In genomic region chrX:65723706-65724105, GRCh38 we compare ENCODE assay signal across 10 cellular contexts. TPM values are rescaled to one million over a fixed set of nuclear protein-coding genes. Genes with fewer than 3 reads are reported as not detected.
DNase-seq lines count a peak whose midpoint lies in the region; ATAC-seq, FAIRE-seq and TF ChIP-seq lines count a peak whose summit lies in the region.
"Had no signal": no experiment of that assay in that cellular context is flagged by ENCODE, and none has a peak within 500 bp of the region (broad histone marks: within the 10 kb centered on the region; RNA-seq: fewer than 3 reads in every experiment).

No MANE protein-coding gene starts in this region.

- H3K9me3 Mint-ChIP-seq in activated naive CD8-positive, alpha-beta T cell treated with anti-CD3 and anti-CD28 coated beads for 36 hours, result no peaks in the 10 kb centered on the region
- no peaks in the 10 kb centered on the region for H3K9me3 Mint-ChIP-seq in stimulated activated naive CD8-positive, alpha-beta T cell treated with anti-CD3 and anti-CD28 coated beads, Interleukin-15, Interleukin-2, amounts not matched to agents 100 ng/mL and 50 ng/mL, for 24 hours

- no peaks in the 10 kb centered on the region for H3K79me2 ChIP-seq in HepG2 (ENCODE audit: insufficient read depth, low read length)

- no peak overlapping the region for H3K4me2 ChIP-seq in HepG2 (ENCODE audit: low read depth, low read length)

- H3K27me3 ChIP-seq in right lobe of liver (no peaks in the 10 kb centered on the region), HepG2 (ENCODE audit: control insufficient read depth in 1 of 2, insufficient read depth in 2 of 2, low read length in 2 of 2) (no peaks in the 10 kb centered on the region)
- H3K27me3 ChIP-seq: pancreas had no signal

- peak overlapping the region; percentile 92 for H3K27ac Mint-ChIP-seq in activated naive CD8-positive, alpha-beta T cell treated with anti-CD3 and anti-CD28 coated beads for 36 hours
- H3K27ac Mint-ChIP-seq in stimulated activated naive CD8-positive, alpha-beta T cell treated with anti-CD3 and anti-CD28 coated beads, Interleukin-15, Interleukin-2, amounts not matched to agents 100 ng/mL and 50 ng/mL, for 24 hours, result peak overlapping the region; percentile 93

- H3K36me3 Mint-ChIP-seq in activated naive CD8-positive, alpha-beta T cell treated with anti-CD3 and anti-CD28 coated beads for 36 hours, result peaks cover 70% of the 10 kb centered on the region
- H3K36me3 Mint-ChIP-seq in stimulated activated naive CD8-positive, alpha-beta T cell treated with anti-CD3 and anti-CD28 coated beads, Interleukin-15, Interleukin-2, amounts not matched to agents 100 ng/mL and 50 ng/mL, for 24 hours (ENCODE audit: low read depth), result peaks cover 65% of the 10 kb centered on the region

- H3K27ac ChIP-seq in right lobe of liver (no peak overlapping the region), HepG2 (ENCODE audit: extremely low read length, insufficient read depth, low read length) (no peak overlapping the region)
- H3K27ac ChIP-seq: pancreas had no signal

- no peak for TF ChIP-seq RAD21 in HepG2 (CRISPR knock-in tag; IDR thresholded peaks at IDR 0.05)

- TF ChIP-seq POLR2A in right lobe of liver (IDR thresholded peaks at IDR 0.05) (no peak), HepG2 (IDR thresholded peaks at IDR 0.05; ENCODE audit: insufficient read depth in 1 of 2, low read depth in 2 of 2, low read length in 2 of 2) (no peak)

- H4K20me1 ChIP-seq in HepG2 (ENCODE audit: insufficient read depth, low read length), result no peaks in the 10 kb centered on the region

- BruUV-seq in HepG2 (replicated peaks; lab: Mats Ljungman, UMichigan), result no TSS peak

- WGBS in right lobe of liver (ENCODE audit: insufficient coverage, low coverage, low lambda C conversion rate, missing lambda C conversion rate), result 46% methylated on average over 2 of the region's 2 CpGs
- 0% methylated on average over 2 of the region's 2 CpGs for WGBS in HepG2 (ENCODE audit: low lambda C conversion rate)

- intact Hi-C loops in right lobe of liver (cut with DNase I) (no loop called here), HepG2 (cut with micrococcal nuclease; ENCODE audit: unreplicated experiment) (no loop called here)

- peaks cover 0 to 5% (median 0%) of the 10 kb centered on the region in 4 donors for H3K4me1 ChIP-seq in right lobe of liver
- no peaks in the 10 kb centered on the region for H3K4me1 ChIP-seq in HepG2 (ENCODE audit: insufficient read depth, low read length)
- H3K4me1 ChIP-seq: pancreas had no signal

- peaks cover 79% of the 10 kb centered on the region for H3K4me1 Mint-ChIP-seq in activated naive CD8-positive, alpha-beta T cell treated with anti-CD3 and anti-CD28 coated beads for 36 hours
- H3K4me1 Mint-ChIP-seq in stimulated activated naive CD8-positive, alpha-beta T cell treated with anti-CD3 and anti-CD28 coated beads, Interleukin-15, Interleukin-2, amounts not matched to agents 100 ng/mL and 50 ng/mL, for 24 hours (ENCODE audit: low read depth), result peaks cover 90% of the 10 kb centered on the region

- TF ChIP-seq EP300 in HepG2 (IDR thresholded peaks at IDR 0.05; ENCODE audit: low read depth in 2 of 2, low read length in 2 of 2), result no peak
- TF ChIP-seq EP300 in HepG2 (CRISPR knock-in tag; IDR thresholded peaks at IDR 0.05; ENCODE audit: borderline replicate concordance), result no peak

- ATAC-seq in right lobe of liver, result peak; percentile 13 to 25 (median 24)
- ATAC-seq in HepG2, result no peak
- peak; percentile 76 for ATAC-seq in HG03175 (IDR thresholded peaks at IDR 0.05; ENCODE audit: unreplicated experiment)

- H3K9me3 ChIP-seq in right lobe of liver (no peaks in the 10 kb centered on the region), HepG2 (ENCODE audit: low read length) (no peaks in the 10 kb centered on the region)
- H3K9me3 ChIP-seq: pancreas had no signal

- in situ Hi-C loops in HepG2 (cut with HindIII; ENCODE audit: extremely low pct_ligation_motif_present, low pct_unique_long_range_greater_than_20kb), result no loop called here

- no peak overlapping the region for H3K9ac ChIP-seq in HepG2 (ENCODE audit: insufficient read depth, low read depth, low read length)

- TF ChIP-seq CTCF in right lobe of liver (IDR thresholded peaks at IDR 0.05) (no peak), HepG2 (CRISPR knock-in tag; IDR thresholded peaks at IDR 0.05) (no peak), foreskin fibroblast (IDR thresholded peaks at IDR 0.05; ENCODE audit: low read depth, low read length) (no peak)

- no peak for FAIRE-seq in HepG2 (lab: Jason Lieb, UNC)
- FAIRE-seq: G401.6, pancreas had no signal

- H2AFZ ChIP-seq in HepG2 (ENCODE audit: low read length), result no peak overlapping the region

- H3K4me3 ChIP-seq in right lobe of liver (no peak overlapping the region), HepG2 (replicated peaks in 1 of 3; ENCODE audit: insufficient read depth in 1 of 3, low read depth in 2 of 3, low read length in 3 of 3) (no peak overlapping the region), foreskin fibroblast (ENCODE audit: low read depth in 1 of 2, low read length in 2 of 2) (no peak overlapping the region)
- H3K4me3 ChIP-seq: pancreas had no signal

- peaks cover 0 to 1% (median under 1%) of the 10 kb centered on the region in 4 donors for H3K36me3 ChIP-seq in right lobe of liver
- no peaks in the 10 kb centered on the region for H3K36me3 ChIP-seq in HepG2 (replicated peaks in 1 of 2; ENCODE audit: control insufficient read depth in 1 of 2, insufficient read depth in 2 of 2, low read length in 2 of 2)
- H3K36me3 ChIP-seq: pancreas had no signal

- peak overlapping the region; percentile 18 for H3K4me3 Mint-ChIP-seq in activated naive CD8-positive, alpha-beta T cell treated with anti-CD3 and anti-CD28 coated beads for 36 hours
- H3K4me3 Mint-ChIP-seq in stimulated activated naive CD8-positive, alpha-beta T cell treated with anti-CD3 and anti-CD28 coated beads, Interleukin-15, Interleukin-2, amounts not matched to agents 100 ng/mL and 50 ng/mL, for 24 hours, result peak overlapping the region; percentile 43

- POLR2A ChIA-PET in HepG2 (lab: Yijun Ruan, JAX), result no interaction called here

- H3K27me3 Mint-ChIP-seq in activated naive CD8-positive, alpha-beta T cell treated with anti-CD3 and anti-CD28 coated beads for 36 hours, result no peaks in the 10 kb centered on the region
- H3K27me3 Mint-ChIP-seq in stimulated activated naive CD8-positive, alpha-beta T cell treated with anti-CD3 and anti-CD28 coated beads, Interleukin-15, Interleukin-2, amounts not matched to agents 100 ng/mL and 50 ng/mL, for 24 hours, result no peaks in the 10 kb centered on the region

- DNase-seq in right lobe of liver (no peak), HepG2 (ENCODE audit: low spot score) (no peak), retina (no peak), islet precursor cell (no peak), foreskin fibroblast (no peak)
- peak; percentile 45 for DNase-seq in activated naive CD8-positive, alpha-beta T cell treated with anti-CD3 and anti-CD28 coated beads for 36 hours
- DNase-seq: pancreas had no signal

- CTCF ChIA-PET in HepG2 (lab: Yijun Ruan, JAX; ENCODE audit: low intra/inter-chr PET ratio, low total read pairs), result no interaction called here

TF ChIP-seq in HepG2, 621 proteins besides CTCF, POLR2A, EP300 and RAD21 (continues in another document):
- TF ChIP-seq TIGD3 (CRISPR knock-in tag; IDR thresholded peaks at IDR 0.05; ENCODE audit: borderline replicate concordance) (no peak), BRD4 (CRISPR knock-in tag; IDR thresholded peaks at IDR 0.05) (no peak), ARNT (IDR thresholded peaks at IDR 0.05) (no peak), ZNF484 (CRISPR knock-in tag; IDR thresholded peaks at IDR 0.05; ENCODE audit: borderline replicate concordance, low read depth) (no peak)

RNA-seq across cellular contexts. Expression of gene MSN, which starts 56.3 kb away (rescaled TPM):
- total RNA-seq in right lobe of liver, result 100 to 1,000 TPM in 3 of 6 experiments, 10 to 100 TPM in 3; 63.6 to 150 (median 104) TPM
- not detected in 2 replicates for total RNA-seq in HepG2 (2016; rRNA removed; fragmentation: Illumina TruSeq; extraction: Trizol)
- not detected in 2 replicates for total RNA-seq in HepG2 (2016; cell fraction: cytosol; rRNA removed; fragmentation: Illumina TruSeq; extraction: Trizol; ENCODE audit: low read depth)
- total RNA-seq in HepG2 (2016; cell fraction: insoluble cytoplasmic fraction; rRNA removed; fragmentation: Illumina TruSeq; extraction: Trizol), result not detected in 2 replicates
- not detected in 2 replicates for total RNA-seq in HepG2 (2016; cell fraction: membrane; rRNA removed; fragmentation: Illumina TruSeq; extraction: Trizol)
- total RNA-seq in HepG2 (2016; cell fraction: nucleus; rRNA removed; fragmentation: Illumina TruSeq; extraction: Trizol), result 0.09 TPM in 1 of 2 replicates, not detected in the other
- 0.15 and 0.40 TPM in 2 replicates for polyA plus RNA-seq in HepG2 (2011; rRNA removed)
- 0.12 and 0.19 TPM in 2 replicates for polyA plus RNA-seq in HepG2 (2011; cell fraction: cytosol; rRNA removed)
- 0.06 and 0.29 TPM in 2 replicates for polyA plus RNA-seq in HepG2 (2011; cell fraction: nucleus; rRNA removed)
- 0.09 TPM in 1 of 2 replicates, not detected in the other for polyA plus RNA-seq in HepG2 (2012)
- not detected in 2 replicates for polyA plus RNA-seq in HepG2 (2016; cell fraction: cytosol; fragmentation: Illumina TruSeq; extraction: Trizol; ENCODE audit: low read depth)
- 0.05 TPM in 1 of 2 replicates, not detected in the other for polyA plus RNA-seq in HepG2 (2016; cell fraction: insoluble cytoplasmic fraction; fragmentation: Illumina TruSeq; extraction: Trizol; ENCODE audit: low read depth)
- not detected in 2 replicates for polyA plus RNA-seq in HepG2 (2016; cell fraction: membrane; fragmentation: Illumina TruSeq; extraction: Trizol; ENCODE audit: low read depth)
- polyA plus RNA-seq in HepG2 (2016; cell fraction: nucleus; fragmentation: Illumina TruSeq; extraction: Trizol; ENCODE audit: insufficient read depth, low read depth), result not detected in 2 replicates
- polyA minus RNA-seq in HepG2 (2011; rRNA and poly(A)+ RNA removed; ENCODE audit: low replicate concordance), result 0.94 and 357 TPM in 2 replicates
- 0.59 and 0.70 TPM in 2 replicates for polyA minus RNA-seq in HepG2 (2011; cell fraction: cytosol; rRNA and poly(A)+ RNA removed)
- 0.37 and 0.52 TPM in 2 replicates for polyA minus RNA-seq in HepG2 (2011; cell fraction: nucleus; rRNA and poly(A)+ RNA removed)
- total RNA-seq in activated naive CD8-positive, alpha-beta T cell treated with anti-CD3 and anti-CD28 coated beads for 36 hours, result 100 to 1,000 TPM; 433 to 443 TPM

Comparison
In these comparisons a context has a peak if more than half of its experiments do, and no peak if none do; other contexts are left out.
1. RNA of gene MSN, which starts 56.3 kb away (total RNA-seq): 433 to 443 TPM in activated naive CD8-positive, alpha-beta T cell treated with anti-CD3 and anti-CD28 coated beads for 36 hours and 63.6 to 150 TPM in right lobe of liver; 0.09 TPM in HepG2; every median in the first group is over 10 times any median in the second.